13 cellular contexts compared by ENCODE assay signal in the genomic region with DNA sequence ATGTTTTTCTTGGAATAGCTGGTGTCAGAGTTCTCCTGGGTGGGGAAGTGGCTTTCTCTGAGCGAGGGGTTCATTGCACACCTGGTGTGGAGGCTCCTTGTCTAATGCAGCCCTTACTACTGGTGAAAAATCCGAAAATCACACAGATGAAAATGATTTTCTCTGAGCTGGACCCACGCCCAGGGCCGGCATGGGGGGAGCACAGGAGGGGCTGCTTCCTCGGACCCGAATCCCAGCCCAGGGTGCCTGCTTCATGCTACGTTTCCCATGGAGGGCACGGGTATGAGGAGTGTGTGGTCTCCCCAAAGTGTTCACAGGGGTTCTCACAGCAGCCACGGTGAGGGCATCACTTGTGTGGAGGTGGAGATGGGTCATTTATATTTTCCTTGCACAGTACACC.
DNase-seq lines count a peak whose midpoint lies in the region; ATAC-seq and TF ChIP-seq lines count a peak whose summit lies in the region.
"Had no signal": no experiment of that assay in that cellular context is flagged by ENCODE, and none has a peak within 500 bp of the region (broad histone marks: within the 10 kb centered on the region; RNA-seq: fewer than 3 reads in every experiment).

No MANE protein-coding gene starts in this region.

- H3K27me3 ChIP-seq in esophagus muscularis mucosa (peaks cover 0 to 27% (median 2%) of the 10 kb centered on the region in 4 donors), neuronal stem cell (ENCODE audit: control insufficient read depth in 3 of 3, insufficient read depth in 3 of 3, low read depth in 1 of 3, low read length in 3 of 3) (peaks cover 0 to 3% (median 0%) of the 10 kb centered on the region in 3 experiments)

- TF ChIP-seq EP300 in esophagus muscularis mucosa (IDR thresholded peaks at IDR 0.05): no peak

- no peak overlapping the region for H3K9ac ChIP-seq in neuronal stem cell (ENCODE audit: low read depth, low read length, poor library complexity)

- H3K4me3 ChIP-seq in esophagus muscularis mucosa (no peak overlapping the region), neuronal stem cell (ENCODE audit: low read length in 2 of 2) (no peak overlapping the region)
- H3K4me3 ChIP-seq: HAP-1 had no signal

- H3K4me2 ChIP-seq in neuronal stem cell (ENCODE audit: insufficient read depth, low read length, poor library complexity, severe bottlenecking): no peak overlapping the region

- TF ChIP-seq POLR2A in esophagus muscularis mucosa (IDR thresholded peaks at IDR 0.05; ENCODE audit: low read depth): no peak

- no peaks in the 10 kb centered on the region for H3K79me1 ChIP-seq in neuronal stem cell (ENCODE audit: low read depth, low read length)

- intact Hi-C loops in esophagus muscularis mucosa (cut with DNase I): no loop called here

- no peak overlapping the region for H2BK120ac ChIP-seq in neuronal stem cell (ENCODE audit: low read depth, low read length)

- no peak for ATAC-seq in GM18498 (IDR thresholded peaks at IDR 0.05; ENCODE audit: unreplicated experiment)

- no peak overlapping the region for H3K23ac ChIP-seq in neuronal stem cell (ENCODE audit: low read depth, low read length, poor library complexity)

- no peak overlapping the region for H4K8ac ChIP-seq in neuronal stem cell (ENCODE audit: low read depth, low read length)

- H2AK5ac ChIP-seq in neuronal stem cell (ENCODE audit: low read depth, low read length): no peak overlapping the region

- no peak overlapping the region for H3K4ac ChIP-seq in neuronal stem cell (ENCODE audit: low read length)

- no peak overlapping the region for H2AFZ ChIP-seq in neuronal stem cell (ENCODE audit: low read length)

- H3K18ac ChIP-seq in neuronal stem cell (ENCODE audit: low read length): peak overlapping the region; percentile 40

- H2BK12ac ChIP-seq in neuronal stem cell (ENCODE audit: low read length): no peak overlapping the region

- H3K14ac ChIP-seq in neuronal stem cell (ENCODE audit: low read length): no peak overlapping the region

- no peak overlapping the region for H4K91ac ChIP-seq in neuronal stem cell (ENCODE audit: low read depth, low read length, poor library complexity)

- no peak overlapping the region for H2BK5ac ChIP-seq in neuronal stem cell (ENCODE audit: low read length)

- H3K4me1 ChIP-seq in esophagus muscularis mucosa (peaks cover 0 to 9% (median 2%) of the 10 kb centered on the region in 4 donors), neuronal stem cell (ENCODE audit: control insufficient read depth in 2 of 2, insufficient read depth in 1 of 2, low read depth in 1 of 2, low read length in 2 of 2) (peaks cover 0 to 7% of the 10 kb centered on the region in 2 donors)

- WGBS in esophagus muscularis mucosa: 87% methylated on average over 9 of the region's 9 CpGs
- no CpG with 5 or more reads among the region's 9 CpGs for WGBS in neuronal stem cell (ENCODE audit: extremely low coverage in 2 of 2, insufficient read length in 2 of 2, insufficient replicate concordance in 1 of 2), 2 donors

- DNase-seq in activated CD4-positive, alpha-beta T cell treated with anti-CD3 and anti-CD28 coated beads for 1 hour: peak; percentile 6
- DNase-seq in activated CD4-positive, alpha-beta T cell treated with anti-CD3 and anti-CD28 coated beads, Interleukin-2, amount 50 U/mL, for 4 hours: no peak
- DNase-seq in esophagus muscularis mucosa (ENCODE audit: extremely low spot score) (peak; percentile 60), neuronal stem cell (ENCODE audit: low spot score) (no peak), epidermal melanocyte (ENCODE audit: insufficient read length, low spot score) (no peak), NCI-H1048 (lab: John Stamatoyannopoulos, UW) (no peak)
- DNase-seq in stimulated activated CD8-positive, alpha-beta memory T cell treated with anti-CD3 and anti-CD28 coated beads, Interleukin-4, amount 100 ng/mL, for 48 hours: peak; percentile 7
- DNase-seq: CD8-positive, alpha-beta memory T cell; DMS53; GF-D8 had no signal

- H3K27ac ChIP-seq in esophagus muscularis mucosa (replicated peaks in 1 of 4) (no peak overlapping the region), neuronal stem cell (replicated peaks; ENCODE audit: low read length) (no peak overlapping the region)
- H3K27ac ChIP-seq: 22Rv1 had no signal

- no peak overlapping the region for H2BK15ac ChIP-seq in neuronal stem cell (ENCODE audit: low read length)

- H3K9me3 ChIP-seq in esophagus muscularis mucosa (no peaks in the 10 kb centered on the region), neuronal stem cell (replicated peaks in 1 of 2; ENCODE audit: control insufficient read depth in 2 of 2, insufficient read depth in 1 of 2, low read depth in 1 of 2, low read length in 2 of 2) (no peaks in the 10 kb centered on the region)
- H3K9me3 ChIP-seq: HAP-1 had no signal

- no peak for TF ChIP-seq CTCF in esophagus muscularis mucosa (IDR thresholded peaks at IDR 0.05)

- H3K36me3 ChIP-seq in esophagus muscularis mucosa (no peaks in the 10 kb centered on the region), neuronal stem cell (replicated peaks in 1 of 2; ENCODE audit: control insufficient read depth in 2 of 2, insufficient read depth in 2 of 2, low read length in 2 of 2) (no peaks in the 10 kb centered on the region)
- H3K36me3 ChIP-seq: HAP-1 had no signal

Comparison
In these comparisons a context has a peak if more than half of its experiments do, and no peak if none do; other contexts are left out.
1. DNase-seq: peak in activated CD4-positive, alpha-beta T cell treated with anti-CD3 and anti-CD28 coated beads for 1 hour (single experiment), esophagus muscularis mucosa (single experiment) and stimulated activated CD8-positive, alpha-beta memory T cell treated with anti-CD3 and anti-CD28 coated beads, Interleukin-4, amount 100 ng/mL, for 48 hours (single experiment); none in activated CD4-positive, alpha-beta T cell treated with anti-CD3 and anti-CD28 coated beads, Interleukin-2, amount 50 U/mL, for 4 hours (0 of 2), neuronal stem cell (single experiment), epidermal melanocyte (single experiment) and NCI-H1048 (single experiment).